In the genomic region with DNA sequence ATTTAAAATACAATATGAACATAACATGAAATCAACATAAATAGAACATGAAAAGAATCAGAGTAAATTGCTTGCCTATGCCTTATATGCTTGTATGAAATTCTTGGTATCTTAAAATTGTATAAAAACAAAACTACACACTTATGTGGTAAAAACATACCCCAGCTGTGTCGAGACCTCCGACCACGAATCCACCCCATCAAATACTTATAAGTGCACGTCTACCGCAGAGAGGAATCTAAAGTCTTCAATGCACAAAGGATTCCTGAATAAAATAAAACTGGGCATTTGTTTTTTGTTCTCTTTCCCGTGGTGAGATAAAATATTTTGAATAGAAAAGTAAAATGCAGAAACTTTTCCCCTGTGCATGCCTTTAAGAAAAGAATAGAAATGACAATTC, we compare ENCODE assay signal across 29 cellular contexts. TPM values are rescaled to one million over a fixed set of nuclear protein-coding genes. Genes with fewer than 3 reads are reported as not detected.
A peak's percentile ranks its signal among the peaks of the same experiment; 100 is the strongest.
DNase-seq lines count a peak whose midpoint lies in the region; ATAC-seq and TF ChIP-seq lines count a peak whose summit lies in the region.
"Had no signal": no experiment of that assay in that cellular context is flagged by ENCODE, and none has a peak within 500 bp of the region (broad histone marks: within the 10 kb centered on the region; RNA-seq: fewer than 3 reads in every experiment).

No MANE protein-coding gene starts in this region.

- intact Hi-C loops in esophagus squamous epithelium (cut with DNase I): no loop called here

- H3K4me3 ChIP-seq in esophagus squamous epithelium: no peak overlapping the region
- H3K4me3 ChIP-seq: SJSA1, smooth muscle cell had no signal

- no peaks in the 10 kb centered on the region for H3K27me3 ChIP-seq in esophagus squamous epithelium
- H3K27me3 ChIP-seq: SJSA1 had no signal

- H3K4me3 Mint-ChIP-seq in activated T-cell treated with anti-CD3 and anti-CD28 coated beads, Interleukin-2, amount 50 U/mL, for 24 hours: peak overlapping the region; percentile 79
- H3K4me3 Mint-ChIP-seq in activated CD8-positive, alpha-beta T cell treated with anti-CD3 and anti-CD28 coated beads, Interleukin-2, amount 10 ng/mL, durations not matched to agents 7 days and 5 days: peak overlapping the region; percentile 91
- H3K4me3 Mint-ChIP-seq in memory B cell: peak overlapping the region; percentile 66
- peak overlapping the region; percentile 84 to 87 for H3K4me3 Mint-ChIP-seq in stimulated activated naive CD8-positive, alpha-beta T cell treated with anti-CD3 and anti-CD28 coated beads, Interleukin-15, amount 100 ng/mL, for 72 hours
- H3K4me3 Mint-ChIP-seq: activated T-helper 17 cell treated with anti-CD3 and anti-CD28 coated beads, Interleukin-2, amount 50 U/mL, for 72 hours; HFFc6 had no signal

- peaks cover 31% of the 10 kb centered on the region for H3K36me3 Mint-ChIP-seq in activated T-cell treated with anti-CD3 and anti-CD28 coated beads, Interleukin-2, amount 50 U/mL, for 24 hours (ENCODE audit: low read depth)
- H3K36me3 Mint-ChIP-seq in activated CD8-positive, alpha-beta T cell treated with anti-CD3 and anti-CD28 coated beads, Interleukin-2, amount 10 ng/mL, durations not matched to agents 7 days and 5 days (ENCODE audit: low read depth): peaks cover 47% of the 10 kb centered on the region
- peaks cover 2% of the 10 kb centered on the region for H3K36me3 Mint-ChIP-seq in memory B cell

- CTCF ChIA-PET in activated CD8-positive, alpha-beta T cell treated with anti-CD3 and anti-CD28 coated beads, Interleukin-2, amount 10 ng/mL, durations not matched to agents 7 days and 5 days (lab: Charles Lee): interaction anchor here (0.9 to 1.6 kb wide), 6 partner anchors 23 to 175 kb away, joined by 3 to 8 read pairs (median 4); no protein-coding TSS in a partner anchor

- H3K27ac ChIP-seq in esophagus squamous epithelium: no peak overlapping the region
- H3K27ac ChIP-seq: epithelial cell of prostate, parathyroid adenoma, SJSA1 had no signal

- no peak for ATAC-seq in activated CD8-positive, alpha-beta T cell treated with anti-CD3 and anti-CD28 coated beads, Interleukin-2, amount 10 ng/mL, durations not matched to agents 7 days and 5 days
- ATAC-seq in memory B cell (ENCODE audit: low read depth) (no peak), GM18907 (IDR thresholded peaks at IDR 0.05; ENCODE audit: unreplicated experiment) (no peak)
- ATAC-seq in stimulated activated naive CD8-positive, alpha-beta T cell treated with anti-CD3 and anti-CD28 coated beads, Interleukin-15, amount 100 ng/mL, for 72 hours: no peak
- ATAC-seq: activated T-helper 17 cell treated with anti-CD3 and anti-CD28 coated beads, Interleukin-2, amount 50 U/mL, for 72 hours; left ventricle myocardium superior had no signal

- H3K36me3 ChIP-seq in esophagus squamous epithelium: no peaks in the 10 kb centered on the region
- H3K36me3 ChIP-seq: SJSA1 had no signal

- H3K4me1 Mint-ChIP-seq in activated T-cell treated with anti-CD3 and anti-CD28 coated beads, Interleukin-2, amount 50 U/mL, for 24 hours (ENCODE audit: low read depth): peaks cover 39% of the 10 kb centered on the region
- H3K4me1 Mint-ChIP-seq in activated CD8-positive, alpha-beta T cell treated with anti-CD3 and anti-CD28 coated beads, Interleukin-2, amount 10 ng/mL, durations not matched to agents 7 days and 5 days (ENCODE audit: low read depth): peaks cover 50% of the 10 kb centered on the region
- H3K4me1 Mint-ChIP-seq in memory B cell: no peaks in the 10 kb centered on the region
- H3K4me1 Mint-ChIP-seq in stimulated activated naive CD8-positive, alpha-beta T cell treated with anti-CD3 and anti-CD28 coated beads, Interleukin-15, amount 100 ng/mL, for 72 hours: peaks cover 32% of the 10 kb centered on the region
- H3K4me1 Mint-ChIP-seq: activated T-helper 17 cell treated with anti-CD3 and anti-CD28 coated beads, Interleukin-2, amount 50 U/mL, for 72 hours had no signal

- H3K4me1 ChIP-seq in esophagus squamous epithelium: peaks cover 0 to 17% (median 4%) of the 10 kb centered on the region in 3 donors
- H3K4me1 ChIP-seq: parathyroid adenoma had no signal

- peak overlapping the region; percentile 81 for H3K27ac Mint-ChIP-seq in activated T-cell treated with anti-CD3 and anti-CD28 coated beads, Interleukin-2, amount 50 U/mL, for 24 hours
- peak overlapping the region; percentile 96 for H3K27ac Mint-ChIP-seq in activated CD8-positive, alpha-beta T cell treated with anti-CD3 and anti-CD28 coated beads, Interleukin-2, amount 10 ng/mL, durations not matched to agents 7 days and 5 days
- peak overlapping the region; percentile 62 for H3K27ac Mint-ChIP-seq in memory B cell
- H3K27ac Mint-ChIP-seq in stimulated activated naive CD8-positive, alpha-beta T cell treated with anti-CD3 and anti-CD28 coated beads, Interleukin-15, amount 100 ng/mL, for 72 hours: peak overlapping the region; percentile 92 to 95
- H3K27ac Mint-ChIP-seq: activated T-helper 17 cell treated with anti-CD3 and anti-CD28 coated beads, Interleukin-2, amount 50 U/mL, for 72 hours; HFFc6 had no signal

- 62 to 69% methylated on average over 6 of the region's 6 CpGs for WGBS in esophagus squamous epithelium, 2 donors

- no peaks in the 10 kb centered on the region for H3K9me3 ChIP-seq in esophagus squamous epithelium
- H3K9me3 ChIP-seq: SJSA1 had no signal

- H3K9me3 Mint-ChIP-seq in activated T-cell treated with anti-CD3 and anti-CD28 coated beads, Interleukin-2, amount 50 U/mL, for 24 hours: peaks cover 1% of the 10 kb centered on the region
- H3K9me3 Mint-ChIP-seq in activated CD8-positive, alpha-beta T cell treated with anti-CD3 and anti-CD28 coated beads, Interleukin-2, amount 10 ng/mL, durations not matched to agents 7 days and 5 days (ENCODE audit: insufficient read depth): no peaks in the 10 kb centered on the region
- H3K9me3 Mint-ChIP-seq in memory B cell: peaks cover 1% of the 10 kb centered on the region
- H3K9me3 Mint-ChIP-seq in stimulated activated naive CD8-positive, alpha-beta T cell treated with anti-CD3 and anti-CD28 coated beads, Interleukin-15, amount 100 ng/mL, for 72 hours: peaks cover 0 to 8% of the 10 kb centered on the region in 2 donors
- H3K9me3 Mint-ChIP-seq: activated T-helper 17 cell treated with anti-CD3 and anti-CD28 coated beads, Interleukin-2, amount 50 U/mL, for 72 hours; HFFc6 had no signal

- POLR2A ChIA-PET in activated CD8-positive, alpha-beta T cell treated with anti-CD3 and anti-CD28 coated beads, Interleukin-2, amount 10 ng/mL, durations not matched to agents 7 days and 5 days (lab: Charles Lee): interaction anchor here (0.6 to 6.0 kb wide), 16 partner anchors 9 to 711 kb away, joined by 3 to 140 read pairs (median 5); a partner anchor contains a TSS

- no peak for TF ChIP-seq CTCF in esophagus squamous epithelium (IDR thresholded peaks at IDR 0.05)

- TF ChIP-seq POLR2A in esophagus squamous epithelium (IDR thresholded peaks at IDR 0.05): no peak

- no peak for DNase-seq in activated T-cell treated with anti-CD3 and anti-CD28 coated beads, Interleukin-2, amount 50 U/mL, for 24 hours
- DNase-seq in activated T-cell treated with anti-CD3 and anti-CD28 coated beads for 4 hours (no peak), memory B cell (ENCODE audit: low spot score in 2 of 2) (no peak), esophagus squamous epithelium (lab: John Stamatoyannopoulos, UW) (no peak), AG08396 (ENCODE audit: low spot score) (no peak)
- DNase-seq in activated CD8-positive, alpha-beta T cell treated with anti-CD3 and anti-CD28 coated beads, Interleukin-2, amount 10 ng/mL, durations not matched to agents 7 days and 5 days: peak; percentile 66
- DNase-seq in stimulated activated naive CD8-positive, alpha-beta T cell treated with anti-CD3 and anti-CD28 coated beads, Interleukin-15, amount 100 ng/mL, for 72 hours: no peak
- DNase-seq: 8988T; activated CD4-positive, alpha-beta T cell treated with anti-CD3 and anti-CD28 coated beads for 4 hours; glutamatergic neuron; GOT3; HFFc6; islet precursor cell; KG1; left ventricle myocardium superior; midbrain; NCI-H1417 treated with DMSO at 0.1 percent for 48 hours; NCI-H2081 treated with DMSO at 0.1 percent for 48 hours; NCI-H446; NCI-H774; RPMI8226; T-helper 1 cell had no signal

- H3K27me3 Mint-ChIP-seq in activated T-cell treated with anti-CD3 and anti-CD28 coated beads, Interleukin-2, amount 50 U/mL, for 24 hours: peaks cover 9% of the 10 kb centered on the region
- no peaks in the 10 kb centered on the region for H3K27me3 Mint-ChIP-seq in activated CD8-positive, alpha-beta T cell treated with anti-CD3 and anti-CD28 coated beads, Interleukin-2, amount 10 ng/mL, durations not matched to agents 7 days and 5 days (ENCODE audit: low read depth)
- H3K27me3 Mint-ChIP-seq in memory B cell: no peaks in the 10 kb centered on the region
- no peaks in the 10 kb centered on the region for H3K27me3 Mint-ChIP-seq in stimulated activated naive CD8-positive, alpha-beta T cell treated with anti-CD3 and anti-CD28 coated beads, Interleukin-15, amount 100 ng/mL, for 72 hours

RNA-seq across cellular contexts. Expression of a gene that starts 1.2 kb away (rescaled TPM):
- total RNA-seq in activated CD8-positive, alpha-beta T cell treated with anti-CD3 and anti-CD28 coated beads, Interleukin-2, amount 10 ng/mL, durations not matched to agents 7 days and 5 days: 100 to 1,000 TPM; 117 to 123 TPM
- total RNA-seq in esophagus squamous epithelium: 10 to 100 TPM in 1 of 4 donors, 1 to 10 TPM in 2, not detected in 1; 1.6 to 10.7 (median 1.9) TPM
- total RNA-seq: G401, HFFc6, left ventricle myocardium superior, SJSA1, smooth muscle cell had no signal

RNA-seq across cellular contexts. Expression of a gene that starts 20.9 kb away (rescaled TPM):
- total RNA-seq in activated CD8-positive, alpha-beta T cell treated with anti-CD3 and anti-CD28 coated beads, Interleukin-2, amount 10 ng/mL, durations not matched to agents 7 days and 5 days: 1 to 10 TPM; 3.6 to 4.9 TPM
- 1 to 10 TPM in 2 of 4 donors, not detected in 2; 1.0 to 4.2 TPM for total RNA-seq in esophagus squamous epithelium
- total RNA-seq: activated T-helper 17 cell treated with anti-CD3 and anti-CD28 coated beads, Interleukin-2, amount 50 U/mL, for 72 hours; G401; HFFc6; left ventricle myocardium superior; SJSA1; smooth muscle cell had no signal

RNA-seq across cellular contexts. Expression of a gene that starts 31.8 kb away (rescaled TPM):
- total RNA-seq in activated CD8-positive, alpha-beta T cell treated with anti-CD3 and anti-CD28 coated beads, Interleukin-2, amount 10 ng/mL, durations not matched to agents 7 days and 5 days: 1 to 10 TPM; 1.3 to 2.1 TPM
- total RNA-seq in esophagus squamous epithelium: 1 to 10 TPM in 1 of 4 donors, not detected in 3; 1.5 TPM
- total RNA-seq: activated T-helper 17 cell treated with anti-CD3 and anti-CD28 coated beads, Interleukin-2, amount 50 U/mL, for 72 hours; G401; HFFc6; left ventricle myocardium superior; SJSA1; smooth muscle cell had no signal

RNA-seq across cellular contexts. Expression of a gene that starts 47.2 kb away (rescaled TPM):
- total RNA-seq in activated CD8-positive, alpha-beta T cell treated with anti-CD3 and anti-CD28 coated beads, Interleukin-2, amount 10 ng/mL, durations not matched to agents 7 days and 5 days: 1 to 10 TPM; 1.6 to 1.7 TPM
- 1 to 10 TPM in 1 of 4 donors, under 1 TPM in 2, not detected in 1; 0.35 to 6.3 (median 0.83) TPM for total RNA-seq in esophagus squamous epithelium
- total RNA-seq: activated T-helper 17 cell treated with anti-CD3 and anti-CD28 coated beads, Interleukin-2, amount 50 U/mL, for 72 hours; G401; HFFc6; left ventricle myocardium superior; SJSA1; smooth muscle cell had no signal

Comparison
In these comparisons a context has a peak if more than half of its experiments do, and no peak if none do; other contexts are left out.
1. RNA of a gene that starts 1.2 kb away (total RNA-seq): 117 to 123 TPM in activated CD8-positive, alpha-beta T cell treated with anti-CD3 and anti-CD28 coated beads, Interleukin-2, amount 10 ng/mL, durations not matched to agents 7 days and 5 days; 1.6 to 10.7 TPM in esophagus squamous epithelium; every median in the first group is over 10 times any median in the second.
2. Peak in every context shown above with its lines, with median percentiles within 50 percentile points of each other: H3K27ac Mint-ChIP-seq and H3K4me3 Mint-ChIP-seq.